In the genomic region with DNA sequence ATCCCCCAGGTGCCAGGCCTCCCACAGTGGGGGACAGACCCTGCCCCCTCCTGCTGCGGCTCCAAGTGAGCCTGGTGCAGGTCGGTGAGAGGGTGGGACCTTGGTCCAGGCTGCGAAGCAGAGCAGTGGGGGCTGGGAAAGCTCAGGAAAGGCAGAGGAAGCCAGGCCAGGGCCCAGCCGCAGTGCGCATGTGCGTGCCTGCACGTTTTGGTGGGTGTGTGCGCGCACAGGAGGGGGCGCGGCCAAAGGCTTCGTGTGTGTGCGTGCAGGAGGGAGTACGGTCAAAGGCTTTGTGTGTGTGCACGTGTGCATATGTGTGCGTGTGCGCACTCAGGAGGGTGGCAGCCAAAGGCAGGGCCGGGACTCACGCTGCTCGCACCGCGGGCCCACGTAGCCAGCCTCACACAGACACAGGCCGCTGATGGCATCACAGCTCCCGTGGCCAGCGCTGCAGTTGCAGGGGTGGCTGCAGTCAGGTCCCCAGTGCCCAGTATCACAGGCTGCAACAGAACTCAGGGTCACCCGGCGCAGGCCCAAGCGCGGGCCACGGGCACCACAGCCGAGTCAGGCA, we compare ENCODE assay signal across 34 cellular contexts. TPM values are rescaled to one million over a fixed set of nuclear protein-coding genes. Genes with fewer than 3 reads are reported as not detected.
"Had no signal": no experiment of that assay in that cellular context is flagged by ENCODE, and none has a peak within 500 bp of the region (broad histone marks: within the 10 kb centered on the region; RNA-seq: fewer than 3 reads in every experiment).

No MANE protein-coding gene starts in this region.

- H3K9me3 Mint-ChIP-seq: activated CD4-positive, alpha-beta T cell treated with anti-CD3 and anti-CD28 coated beads, Interleukin-2, amount 10 ng/mL, durations not matched to agents 7 days and 5 days; activated naive CD4-positive, alpha-beta T cell treated with anti-CD3 and anti-CD28 coated beads, Interleukin-2, amount 50 U/mL, for 24 hours; activated naive CD8-positive, alpha-beta T cell treated with anti-CD3 and anti-CD28 coated beads, Interleukin-2, amount 10 ng/mL, durations not matched to agents 7 days and 5 days; activated T-cell treated with anti-CD3 and anti-CD28 coated beads, Interleukin-2, amount 50 U/mL, for 24 hours; activated T-helper 2 cell treated with anti-CD3 and anti-CD28 coated beads, Interferon-gamma antibody, Interleukin-2, Interleukin-4, amounts not matched to agents 10 μg/mL and 5 μg/mL and 100 μg/mL, durations not matched to agents 14 hours and 24 hours and 36 hours; central memory CD8-positive, alpha-beta T cell; T-helper 1 cell treated with Interleukin-12 subunit alpha and Interleukin-12 subunit beta and Interleukin-4 antibody, amounts not matched to agents 30 μg/mL and 1 μg/mL, for 36 hours; T-helper 2 cell treated with Interferon-gamma antibody and Interleukin-4, amounts not matched to agents 5 μg/mL and 100 μg/mL, for 36 hours; WTC11 had no signal

- H3K36me3 ChIP-seq: cardiac muscle cell, SJCRH30 had no signal

- H3K4me3 Mint-ChIP-seq: activated CD4-positive, alpha-beta T cell treated with anti-CD3 and anti-CD28 coated beads for 36 hours; activated CD4-positive, alpha-beta T cell treated with anti-CD3 and anti-CD28 coated beads, Interleukin-2, amount 10 ng/mL, durations not matched to agents 7 days and 5 days; activated CD8-positive, alpha-beta T cell treated with anti-CD3 and anti-CD28 coated beads, Interleukin-2, amount 10 ng/mL, durations not matched to agents 7 days and 5 days; activated naive CD4-positive, alpha-beta T cell treated with anti-CD3 and anti-CD28 coated beads, Interleukin-2, amount 50 U/mL, for 24 hours; activated naive CD8-positive, alpha-beta T cell treated with anti-CD3 and anti-CD28 coated beads, Interleukin-2, amount 10 ng/mL, durations not matched to agents 7 days and 5 days; activated T-cell treated with anti-CD3 and anti-CD28 coated beads, Interleukin-2, amount 50 U/mL, for 24 hours; central memory CD8-positive, alpha-beta T cell; T-helper 1 cell treated with Interleukin-12 subunit alpha and Interleukin-12 subunit beta and Interleukin-4 antibody, amounts not matched to agents 30 μg/mL and 1 μg/mL, for 36 hours; T-helper 2 cell treated with Interferon-gamma antibody and Interleukin-4, amounts not matched to agents 5 μg/mL and 100 μg/mL, for 36 hours; WTC11 had no signal

- H3K4me1 ChIP-seq: SJCRH30 had no signal

- H3K27ac ChIP-seq: ascending aorta, cardiac muscle cell, SJCRH30 had no signal

- DNase-seq: activated CD4-positive, alpha-beta T cell treated with anti-CD3 and anti-CD28 coated beads for 36 hours; activated CD4-positive, alpha-beta T cell treated with anti-CD3 and anti-CD28 coated beads, Interleukin-2, amount 10 ng/mL, durations not matched to agents 7 days and 5 days; activated CD4-positive, alpha-beta T cell treated with anti-CD3 and anti-CD28 coated beads, Interleukin-2, amount 50 U/mL, for 48 hours; activated CD8-positive, alpha-beta T cell treated with anti-CD3 and anti-CD28 coated beads, Interleukin-2, amount 10 ng/mL, durations not matched to agents 7 days and 5 days; activated gamma-delta T cell; activated naive CD4-positive, alpha-beta T cell treated with Interleukin-2 at 50 U/mL for 16 hours; activated naive CD8-positive, alpha-beta T cell treated with anti-CD3 and anti-CD28 coated beads, Interleukin-2, amount 10 ng/mL, durations not matched to agents 7 days and 5 days; activated T-cell treated with anti-CD3 and anti-CD28 coated beads, Interleukin-2, amount 50 U/mL, for 24 hours; amygdala; Karpas-422; KBM-7; NCI-H1105; NCI-H1417 treated with DMSO at 0.1 percent for 48 hours; NCI-H1694 treated with DMSO at 0.1 percent for 48 hours; NCI-H2029; NCI-H2171 treated with DMSO at 0.1 percent for 48 hours; NCI-H2227 treated with DMSO at 0.1 percent for 48 hours; NCI-H446 treated with DMSO at 0.1 percent for 48 hours; NCI-H524; NCI-H69; SHP77; SJCRH30; SK-N-SH had no signal

- ATAC-seq: activated CD4-positive, alpha-beta T cell treated with anti-CD3 and anti-CD28 coated beads for 36 hours; activated CD4-positive, CD25-positive, alpha-beta regulatory T cell treated with anti-CD3 and anti-CD28 coated beads, Interleukin-2, amount 50 U/mL, for 24 hours; activated CD8-positive, alpha-beta T cell treated with anti-CD3 and anti-CD28 coated beads, Interleukin-2, amount 10 ng/mL, durations not matched to agents 7 days and 5 days; Panc1; WTC11 had no signal

- H3K27me3 ChIP-seq: ascending aorta, cardiac muscle cell had no signal

- H3K4me3 ChIP-seq: ascending aorta, cardiac muscle cell, SJCRH30 had no signal

- H3K27me3 Mint-ChIP-seq: activated CD4-positive, alpha-beta T cell treated with anti-CD3 and anti-CD28 coated beads for 36 hours; activated CD4-positive, alpha-beta T cell treated with anti-CD3 and anti-CD28 coated beads, Interleukin-2, amount 10 ng/mL, durations not matched to agents 7 days and 5 days; activated naive CD4-positive, alpha-beta T cell treated with anti-CD3 and anti-CD28 coated beads, Interleukin-2, amount 50 U/mL, for 24 hours; activated naive CD8-positive, alpha-beta T cell treated with anti-CD3 and anti-CD28 coated beads, Interleukin-2, amount 10 ng/mL, durations not matched to agents 7 days and 5 days; activated T-cell treated with anti-CD3 and anti-CD28 coated beads, Interleukin-2, amount 50 U/mL, for 24 hours; central memory CD8-positive, alpha-beta T cell had no signal

- H3K9me3 ChIP-seq: ascending aorta, SJCRH30, SK-N-SH had no signal

- H3K4me2 ChIP-seq: SK-N-SH had no signal

- H3K4me1 Mint-ChIP-seq: activated CD4-positive, alpha-beta T cell treated with anti-CD3 and anti-CD28 coated beads for 36 hours; activated CD4-positive, alpha-beta T cell treated with anti-CD3 and anti-CD28 coated beads, Interleukin-2, amount 10 ng/mL, durations not matched to agents 7 days and 5 days; activated naive CD4-positive, alpha-beta T cell treated with anti-CD3 and anti-CD28 coated beads, Interleukin-2, amount 50 U/mL, for 24 hours; activated naive CD8-positive, alpha-beta T cell treated with anti-CD3 and anti-CD28 coated beads, Interleukin-2, amount 10 ng/mL, durations not matched to agents 7 days and 5 days; central memory CD8-positive, alpha-beta T cell; WTC11 had no signal

- H3K27ac Mint-ChIP-seq: activated CD4-positive, alpha-beta T cell treated with anti-CD3 and anti-CD28 coated beads for 36 hours; activated CD4-positive, alpha-beta T cell treated with anti-CD3 and anti-CD28 coated beads, Interleukin-2, amount 10 ng/mL, durations not matched to agents 7 days and 5 days; activated CD8-positive, alpha-beta T cell treated with anti-CD3 and anti-CD28 coated beads, Interleukin-2, amount 10 ng/mL, durations not matched to agents 7 days and 5 days; activated naive CD4-positive, alpha-beta T cell treated with anti-CD3 and anti-CD28 coated beads, Interleukin-2, amount 50 U/mL, for 24 hours; activated naive CD8-positive, alpha-beta T cell treated with anti-CD3 and anti-CD28 coated beads, Interleukin-2, amount 10 ng/mL, durations not matched to agents 7 days and 5 days; activated T-cell treated with anti-CD3 and anti-CD28 coated beads, Interleukin-2, amount 50 U/mL, for 24 hours; activated T-helper 2 cell treated with anti-CD3 and anti-CD28 coated beads, Interferon-gamma antibody, Interleukin-2, Interleukin-4, amounts not matched to agents 10 μg/mL and 5 μg/mL and 100 μg/mL, durations not matched to agents 14 hours and 24 hours and 36 hours; T-helper 1 cell treated with Interleukin-12 subunit alpha and Interleukin-12 subunit beta and Interleukin-4 antibody, amounts not matched to agents 30 μg/mL and 1 μg/mL, for 36 hours; T-helper 2 cell treated with Interferon-gamma antibody and Interleukin-4, amounts not matched to agents 5 μg/mL and 100 μg/mL, for 36 hours; WTC11 had no signal

- H3K9ac ChIP-seq: SK-N-SH had no signal

- H3K36me3 Mint-ChIP-seq: activated naive CD4-positive, alpha-beta T cell treated with anti-CD3 and anti-CD28 coated beads, Interleukin-2, amount 50 U/mL, for 24 hours; activated naive CD8-positive, alpha-beta T cell treated with anti-CD3 and anti-CD28 coated beads, Interleukin-2, amount 10 ng/mL, durations not matched to agents 7 days and 5 days; WTC11 had no signal

RNA-seq across cellular contexts. Expression of gene ARHGEF16, which starts 45.9 kb away (rescaled TPM):
- total RNA-seq: activated CD4-positive, alpha-beta T cell treated with anti-CD3 and anti-CD28 coated beads for 36 hours; activated CD4-positive, alpha-beta T cell treated with anti-CD3 and anti-CD28 coated beads, Interleukin-2, amount 10 ng/mL, durations not matched to agents 7 days and 5 days; activated CD8-positive, alpha-beta T cell treated with anti-CD3 and anti-CD28 coated beads, Interleukin-2, amount 10 ng/mL, durations not matched to agents 7 days and 5 days; activated naive CD8-positive, alpha-beta T cell treated with anti-CD3 and anti-CD28 coated beads, Interleukin-2, amount 10 ng/mL, durations not matched to agents 7 days and 5 days; activated T-helper 2 cell treated with anti-CD3 and anti-CD28 coated beads, Interferon-gamma antibody, Interleukin-2, Interleukin-4, amounts not matched to agents 10 μg/mL and 5 μg/mL and 100 μg/mL, durations not matched to agents 14 hours and 24 hours and 36 hours; ascending aorta; RPMI7951 had no signal
